ENCODE assay signal across 1 cellular context in genomic region chr1:6171546-6172124, GRCh38.
TF ChIP-seq lines count a peak whose summit lies in the region.

No MANE protein-coding gene starts in this region.

TF ChIP-seq in K562, 482 proteins besides CTCF, POLR2A, EP300 and RAD21 (continued from another document):
- TF ChIP-seq, protein P1, sequence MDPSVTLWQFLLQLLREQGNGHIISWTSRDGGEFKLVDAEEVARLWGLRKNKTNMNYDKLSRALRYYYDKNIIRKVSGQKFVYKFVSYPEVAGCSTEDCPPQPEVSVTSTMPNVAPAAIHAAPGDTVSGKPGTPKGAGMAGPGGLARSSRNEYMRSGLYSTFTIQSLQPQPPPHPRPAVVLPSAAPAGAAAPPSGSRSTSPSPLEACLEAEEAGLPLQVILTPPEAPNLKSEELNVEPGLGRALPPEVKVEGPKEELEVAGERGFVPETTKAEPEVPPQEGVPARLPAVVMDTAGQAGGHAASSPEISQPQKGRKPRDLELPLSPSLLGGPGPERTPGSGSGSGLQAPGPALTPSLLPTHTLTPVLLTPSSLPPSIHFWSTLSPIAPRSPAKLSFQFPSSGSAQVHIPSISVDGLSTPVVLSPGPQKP (CRISPR knock-in tag; IDR thresholded peaks at IDR 0.05): no peak
- no peak for TF ChIP-seq SRF (CRISPR knock-in tag; IDR thresholded peaks at IDR 0.05)
- TF ChIP-seq, protein P2, sequence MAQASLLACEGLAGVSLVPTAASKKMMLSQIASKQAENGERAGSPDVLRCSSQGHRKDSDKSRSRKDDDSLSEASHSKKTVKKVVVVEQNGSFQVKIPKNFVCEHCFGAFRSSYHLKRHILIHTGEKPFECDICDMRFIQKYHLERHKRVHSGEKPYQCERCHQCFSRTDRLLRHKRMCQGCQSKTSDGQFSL (CRISPR knock-in tag; IDR thresholded peaks at IDR 0.05): peak; percentile 83
- TF ChIP-seq, protein P2 (tag; IDR thresholded peaks at IDR 0.05): no peak
- TF ChIP-seq ZBTB7A (IDR thresholded peaks at IDR 0.05; ENCODE audit: borderline replicate concordance, control insufficient read depth, low read depth, low read length): peak; percentile 36; the same call in 1 of the 2 replicates
- TF ChIP-seq STAG1 (CRISPR knock-in tag; IDR thresholded peaks at IDR 0.05; ENCODE audit: borderline replicate concordance): peak; percentile 36; the same call in 1 of the 2 replicates
